In the genomic region with DNA sequence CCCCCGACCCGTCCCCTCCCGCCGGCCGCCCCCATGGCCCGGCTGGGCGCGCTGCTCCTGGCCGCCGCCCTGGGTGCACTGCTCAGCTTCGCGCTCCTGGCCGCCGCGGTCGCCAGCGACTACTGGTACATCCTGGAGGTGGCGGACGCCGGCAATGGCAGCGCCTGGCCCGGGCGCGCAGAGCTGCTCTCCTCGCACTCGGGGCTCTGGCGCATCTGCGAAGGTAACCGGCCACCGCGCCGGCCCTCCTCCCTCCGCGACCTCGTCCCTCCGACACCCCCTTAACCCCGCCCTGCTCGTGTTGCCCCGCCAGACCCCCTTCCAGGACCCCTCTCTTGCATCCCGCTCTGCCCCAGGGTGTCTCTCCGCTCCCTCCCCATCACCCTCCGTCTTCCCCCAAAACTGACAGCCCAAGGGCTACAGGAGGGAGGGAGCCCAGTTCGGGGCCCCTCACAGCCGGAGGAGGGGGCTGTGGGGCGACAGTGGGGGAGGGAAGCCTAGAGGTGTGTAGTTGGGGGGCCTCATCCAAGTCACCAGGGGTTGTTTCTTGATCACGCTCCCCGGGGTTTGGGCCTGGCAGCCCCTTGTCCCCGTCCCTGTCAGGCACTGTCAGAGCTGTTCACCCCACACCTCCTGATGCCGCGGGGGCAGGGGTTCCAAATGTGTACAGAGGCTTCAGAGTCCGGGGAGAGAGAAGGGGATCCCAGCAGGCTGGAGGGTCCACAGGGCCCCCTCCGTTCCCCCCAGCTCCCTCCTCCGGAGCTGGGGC, we compare ENCODE assay signal across 11 cellular contexts. TPM values are rescaled to one million over a fixed set of nuclear protein-coding genes. Genes with fewer than 3 reads are reported as not detected.
DNase-seq lines count a peak whose midpoint lies in the region; ATAC-seq and TF ChIP-seq lines count a peak whose summit lies in the region.
"Had no signal": no experiment of that assay in that cellular context is flagged by ENCODE, and none has a peak within 500 bp of the region (broad histone marks: within the 10 kb centered on the region; RNA-seq: fewer than 3 reads in every experiment).

No MANE protein-coding gene starts in this region.

- peak overlapping the region; percentile 26 for H3K4me3 Mint-ChIP-seq in osteocyte (ENCODE audit: unreplicated experiment)

- CTCF ChIA-PET in GM10248 (lab: Yijun Ruan, JAX), result interaction anchor here (2.0 kb wide), 1 partner anchor 18 kb away, joined by 7 read pairs; no protein-coding TSS in a partner anchor

- H3K4me1 Mint-ChIP-seq in osteocyte (ENCODE audit: unreplicated experiment), result no peaks in the 10 kb centered on the region

- peak overlapping the region; percentile 44 for H3K9ac ChIP-seq in NT2/D1 (ENCODE audit: insufficient read length, low read depth)

- H3K27me3 Mint-ChIP-seq in osteocyte (ENCODE audit: unreplicated experiment), result peaks cover 23% of the 10 kb centered on the region

- H3K36me3 ChIP-seq in NT2/D1 (ENCODE audit: insufficient read depth, insufficient read length, low read length) (no peaks in the 10 kb centered on the region), ectodermal cell (ENCODE audit: control insufficient read depth, insufficient read depth, low read length) (no peaks in the 10 kb centered on the region)
- H3K36me3 ChIP-seq: lower lobe of right lung had no signal

- H3K4me3 ChIP-seq in NT2/D1 (ENCODE audit: insufficient read length, low read depth), result peak overlapping the region; percentile 36
- peak overlapping the region; percentile 33 for H3K4me3 ChIP-seq in ectodermal cell (ENCODE audit: insufficient read depth, low read depth, low read length)
- H3K4me3 ChIP-seq: lower lobe of right lung had no signal

- POLR2A ChIA-PET in GM10248 (lab: Yijun Ruan, JAX), result no interaction called here

- H3K4me1 ChIP-seq in NT2/D1 (ENCODE audit: insufficient read depth, insufficient read length), result peaks cover 8% of the 10 kb centered on the region
- H3K4me1 ChIP-seq in ectodermal cell (ENCODE audit: control insufficient read depth, insufficient read depth, low read length), result peaks cover 5% of the 10 kb centered on the region

- H3K27me3 ChIP-seq in NT2/D1 (ENCODE audit: insufficient read depth, insufficient read length) (peaks cover 30% of the 10 kb centered on the region), ectodermal cell (ENCODE audit: control insufficient read depth, insufficient read depth, low read length, poor library complexity, severe bottlenecking) (peaks cover 33% of the 10 kb centered on the region)

- WGBS in ectodermal cell, 2 experiments, result 12 to 13% methylated on average over 53 of the region's 53 CpGs

- H3K9me3 ChIP-seq in NT2/D1 (ENCODE audit: insufficient read depth, low read length) (no peaks in the 10 kb centered on the region), ectodermal cell (ENCODE audit: control insufficient read depth, low read length) (no peaks in the 10 kb centered on the region)
- H3K9me3 ChIP-seq: lower lobe of right lung had no signal

- no peak overlapping the region for H3K27ac Mint-ChIP-seq in osteocyte (ENCODE audit: unreplicated experiment)

- ATAC-seq in HG03520 (IDR thresholded peaks at IDR 0.05; ENCODE audit: unreplicated experiment) (no peak), GM18907 (IDR thresholded peaks at IDR 0.05; ENCODE audit: unreplicated experiment) (no peak), GM19397 (IDR thresholded peaks at IDR 0.05; ENCODE audit: unreplicated experiment) (no peak)

- DNase-seq in GM10248 (ENCODE audit: extremely low spot score) (no peak), NT2/D1 (ENCODE audit: low read depth, low spot score) (no peak), osteocyte (ENCODE audit: extremely low spot score, unreplicated experiment) (peak; percentile 83)
- DNase-seq: activated effector memory CD4-positive, alpha-beta T cell treated with Interleukin-2 at 50 U/mL for 16 hours; lower lobe of right lung; NCI-H2171 treated with DMSO at 0.1 percent for 48 hours had no signal

- no peak overlapping the region for H3K27ac ChIP-seq in ectodermal cell (ENCODE audit: insufficient read depth, low read depth, low read length, poor library complexity, severe bottlenecking)
- H3K27ac ChIP-seq: epithelial cell of prostate, lower lobe of right lung had no signal

- TF ChIP-seq CTCF in GM10248 (IDR thresholded peaks at IDR 0.05; ENCODE audit: control extremely low read depth, extremely low read depth, low read depth, missing control alignments), result peak; percentile 4
- TF ChIP-seq CTCF in osteocyte (IDR thresholded peaks at IDR 0.05), result no peak

- H3K9me3 Mint-ChIP-seq in osteocyte (ENCODE audit: unreplicated experiment), result no peaks in the 10 kb centered on the region

- no peaks in the 10 kb centered on the region for H3K36me3 Mint-ChIP-seq in osteocyte (ENCODE audit: unreplicated experiment)

RNA-seq across cellular contexts. Expression of a gene that starts 0.7 kb away (rescaled TPM):
- polyA plus RNA-seq in ectodermal cell (2013, experiment 1 of 4), result not detected
- polyA plus RNA-seq in ectodermal cell (2013, experiment 2 of 4), result 0.07 TPM
- polyA plus RNA-seq in ectodermal cell (2013, experiment 3 of 4), result not detected
- not detected for polyA plus RNA-seq in ectodermal cell (2013, experiment 4 of 4)
- not detected in 2 replicates for total RNA-seq in osteocyte
- total RNA-seq: lower lobe of right lung had no signal

RNA-seq across cellular contexts. Expression of a gene that starts 18.1 kb away (rescaled TPM):
- polyA plus RNA-seq in ectodermal cell (2013, experiment 1 of 4), result 123 TPM
- 122 TPM for polyA plus RNA-seq in ectodermal cell (2013, experiment 2 of 4)
- polyA plus RNA-seq in ectodermal cell (2013, experiment 3 of 4), result 113 TPM
- 113 TPM for polyA plus RNA-seq in ectodermal cell (2013, experiment 4 of 4)
- 11.9 and 12.3 TPM in 2 replicates for total RNA-seq in osteocyte

RNA-seq across cellular contexts. Expression of a gene that starts 45.0 kb away (rescaled TPM):
- polyA plus RNA-seq in ectodermal cell (2013, experiment 1 of 4), result 72.6 TPM
- polyA plus RNA-seq in ectodermal cell (2013, experiment 2 of 4), result 72.7 TPM
- 61.1 TPM for polyA plus RNA-seq in ectodermal cell (2013, experiment 3 of 4)
- 77.0 TPM for polyA plus RNA-seq in ectodermal cell (2013, experiment 4 of 4)
- 33.7 and 35.1 TPM in 2 replicates for total RNA-seq in osteocyte

RNA-seq across cellular contexts. Expression of a gene that starts 45.3 kb away (rescaled TPM):
- 64.2 TPM for polyA plus RNA-seq in ectodermal cell (2013, experiment 1 of 4)
- polyA plus RNA-seq in ectodermal cell (2013, experiment 2 of 4), result 70.1 TPM
- 52.4 TPM for polyA plus RNA-seq in ectodermal cell (2013, experiment 3 of 4)
- polyA plus RNA-seq in ectodermal cell (2013, experiment 4 of 4), result 49.5 TPM
- 16.0 and 16.2 TPM in 2 replicates for total RNA-seq in osteocyte
